ENCODE assay signal across 28 cellular contexts in the genomic region with DNA sequence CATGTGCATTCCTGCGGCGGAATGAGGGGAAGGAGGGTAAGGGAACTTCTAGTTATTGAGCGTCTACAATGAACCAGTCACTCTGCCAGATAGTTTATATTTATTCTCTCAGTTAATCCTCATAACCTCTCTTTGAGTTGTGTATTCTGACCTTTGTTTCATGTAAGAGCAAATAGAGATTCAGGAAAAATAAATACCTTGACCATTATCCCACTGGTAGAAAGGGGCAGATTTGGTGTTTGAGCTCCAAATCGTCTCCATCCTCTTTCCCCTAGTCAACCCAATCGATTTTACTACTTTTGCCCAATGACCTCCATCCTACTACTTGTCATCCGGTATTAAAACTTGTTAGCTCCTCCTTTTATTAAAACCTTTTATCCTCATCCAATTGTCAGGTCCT.
"Had no signal": no experiment of that assay in that cellular context is flagged by ENCODE, and none has a peak within 500 bp of the region (broad histone marks: within the 10 kb centered on the region; RNA-seq: fewer than 3 reads in every experiment).

No MANE protein-coding gene starts in this region.

- H3K27me3 ChIP-seq: neural progenitor cell, ovary, spleen, suprapubic skin, testis, tibial artery, transverse colon, upper lobe of right lung, uterus had no signal

- DNase-seq: natural killer cell; occipital lobe; ovary; posterior cingulate gyrus; psoas muscle; right cardiac atrium; spleen; stimulated activated CD4-positive, alpha-beta T cell treated with anti-CD3 and anti-CD28 coated beads, Interleukin-12 subunit alpha, Interleukin-12 subunit beta, amount 100 ng/mL, for 4 hours; stimulated activated CD4-positive, alpha-beta T cell treated with anti-CD3 and anti-CD28 coated beads, Interleukin-1b, Interleukin-23, amount 100 ng/mL, for 48 hours; stimulated activated CD4-positive, alpha-beta T cell treated with anti-CD3 and anti-CD28 coated beads, Interleukin-4, amount 100 ng/mL, for 1 hour; stimulated activated CD4-positive, alpha-beta T cell treated with anti-CD3 and anti-CD28 coated beads, Interleukin-4, amount 100 ng/mL, for 4 hours; stimulated activated CD8-positive, alpha-beta memory T cell treated with anti-CD3 and anti-CD28 coated beads, Interleukin-4, amount 100 ng/mL, for 48 hours; stimulated activated naive CD4-positive, alpha-beta T cell; stimulated activated naive CD8-positive, alpha-beta T cell treated with anti-CD3 and anti-CD28 coated beads, Interleukin-15, amount 100 ng/mL, for 72 hours; stimulated activated naive CD8-positive, alpha-beta T cell treated with anti-CD3 and anti-CD28 coated beads, Interleukin-15, Interleukin-2, amounts not matched to agents 100 U/mL and 50 U/mL, for 24 hours; substantia nigra; testis; tibial artery; transverse colon; upper lobe of right lung; uterus had no signal

- H3K36me3 ChIP-seq: neural progenitor cell, ovary, spleen, suprapubic skin, tibial artery, transverse colon, upper lobe of right lung, uterus had no signal

- H3K9ac ChIP-seq: neural progenitor cell, parathyroid adenoma had no signal

- H3K9me3 ChIP-seq: ovary, psoas muscle, spleen, suprapubic skin, testis, tibial artery, transverse colon, upper lobe of right lung, uterus had no signal

- H3K4me1 ChIP-seq: parathyroid adenoma, psoas muscle, spleen, suprapubic skin, testis, tibial artery, transverse colon, upper lobe of right lung, uterus had no signal

- ATAC-seq: natural killer cell; psoas muscle; right cardiac atrium; sciatic nerve; stimulated activated memory B cell treated with anti-CD40 and anti-IgM and Interleukin-4, amounts not matched to agents 10 μg/mL and 1 μg/mL and 100 μg/mL, for 72 hours; stimulated activated naive CD8-positive, alpha-beta T cell treated with anti-CD3 and anti-CD28 coated beads, Interleukin-15, amount 100 ng/mL, for 72 hours; stimulated activated naive CD8-positive, alpha-beta T cell treated with anti-CD3 and anti-CD28 coated beads, Interleukin-15, Interleukin-2, amounts not matched to agents 100 U/mL and 50 U/mL, for 24 hours; upper lobe of right lung had no signal

- H3K27ac ChIP-seq: neural progenitor cell, ovary, parathyroid adenoma, psoas muscle, skin epidermis, spleen, suprapubic skin, testis, tibial artery, transverse colon, upper lobe of right lung, uterus had no signal

- H3K4me3 ChIP-seq: neural progenitor cell, ovary, psoas muscle, skin epidermis, smooth muscle cell, spleen, suprapubic skin, testis, tibial artery, transverse colon, upper lobe of right lung, uterus had no signal
